10 cellular contexts compared by ENCODE assay signal in genomic region chr20:3075315-3075714, GRCh38. TPM values are rescaled to one million over a fixed set of nuclear protein-coding genes. Genes with fewer than 3 reads are reported as not detected.
"Had no signal": no experiment of that assay in that cellular context is flagged by ENCODE, and none has a peak within 500 bp of the region (broad histone marks: within the 10 kb centered on the region; RNA-seq: fewer than 3 reads in every experiment).

No MANE protein-coding gene starts in this region.

RNA-seq across cellular contexts. Expression of gene OXT, which starts 3.9 kb away (rescaled TPM):
- total RNA-seq: OCI-LY7, PC-3, Right ventricle myocardium superior, RPMI7951, SJCRH30, SJSA1, SK-MEL-5 had no signal
- polyA plus RNA-seq: SK-N-SH had no signal

RNA-seq across cellular contexts. Expression of gene AVP, which starts 9.2 kb away (rescaled TPM):
- total RNA-seq: OCI-LY7, PC-3, RPMI7951, SJCRH30, SJSA1, SK-MEL-5 had no signal
- polyA plus RNA-seq: SK-N-SH had no signal

RNA-seq across cellular contexts. Expression of gene GNRH2, which starts 31.9 kb away (rescaled TPM):
- total RNA-seq: PC-3, Peyer's patch, Right ventricle myocardium inferior, Right ventricle myocardium superior, RPMI7951, SJSA1, SK-MEL-5 had no signal
